In genomic region chr12:92141585-92142244, GRCh38 we compare ENCODE assay signal across 8 cellular contexts. TPM values are rescaled to one million over a fixed set of nuclear protein-coding genes. Genes with fewer than 3 reads are reported as not detected.
DNase-seq lines count a peak whose midpoint lies in the region; ATAC-seq and TF ChIP-seq lines count a peak whose summit lies in the region.

No MANE protein-coding gene starts in this region.

- H3K9me3 Mint-ChIP-seq in activated naive CD8-positive, alpha-beta T cell treated with anti-CD3 and anti-CD28 coated beads, Interleukin-2, amount 10 ng/mL, durations not matched to agents 7 days and 5 days = no peaks in the 10 kb centered on the region

- POLR2A ChIA-PET in activated naive CD8-positive, alpha-beta T cell treated with anti-CD3 and anti-CD28 coated beads, Interleukin-2, amount 10 ng/mL, durations not matched to agents 7 days and 5 days (lab: Charles Lee) = interaction anchor here (0.7 to 7.1 kb wide), 17 partner anchors 8 to 760 kb away, joined by 3 to 311 read pairs (median 4); no protein-coding TSS in a partner anchor

- DNase-seq in left ventricle myocardium inferior (no peak), cardiac septum (ENCODE audit: low spot score) (no peak), right lobe of liver (no peak), upper lobe of right lung (no peak), NCI-H446 treated with DMSO at 0.1 percent for 48 hours (lab: John Stamatoyannopoulos, UW) (no peak)
- DNase-seq in activated naive CD8-positive, alpha-beta T cell treated with anti-CD3 and anti-CD28 coated beads, Interleukin-2, amount 10 ng/mL, durations not matched to agents 7 days and 5 days = no peak

- no peaks in the 10 kb centered on the region for H3K9me3 ChIP-seq in left ventricle myocardium inferior (replicated peaks)
- no peaks in the 10 kb centered on the region for H3K9me3 ChIP-seq in right lobe of liver
- H3K9me3 ChIP-seq in upper lobe of right lung = no peaks in the 10 kb centered on the region

- H3K4me3 ChIP-seq in left ventricle myocardium inferior = peak overlapping the region; percentile 97
- H3K4me3 ChIP-seq in right lobe of liver = peak overlapping the region; percentile 76 to 81 (median 78)
- peak overlapping the region; percentile 73 for H3K4me3 ChIP-seq in upper lobe of right lung

- intact Hi-C loops in left ventricle myocardium inferior (cut with micrococcal nuclease) (loop anchor here (5.0 to 10.0 kb wide), 2 partner anchors 329 to 423 kb away; no protein-coding TSS in a partner anchor), cardiac septum (cut with DNase I) (loop anchor here (5.0 to 10.0 kb wide), 5 partner anchors 139 to 534 kb away; no protein-coding TSS in a partner anchor), right lobe of liver (cut with DNase I) (no loop called here), upper lobe of right lung (cut with DNase I) (no loop called here)

- H3K36me3 ChIP-seq in left ventricle myocardium inferior (peaks cover 37% of the 10 kb centered on the region), right lobe of liver (peaks cover 0 to 20% (median 3%) of the 10 kb centered on the region in 4 donors), upper lobe of right lung (peaks cover 35% of the 10 kb centered on the region)

- H3K27ac ChIP-seq in left ventricle myocardium inferior (replicated peaks) = peak overlapping the region; percentile 98
- peak overlapping the region; percentile 99 to 100 (median 100) for H3K27ac ChIP-seq in right lobe of liver
- H3K27ac ChIP-seq in upper lobe of right lung = peak overlapping the region; percentile 99

- no peak for TF ChIP-seq POLR2A in right lobe of liver (IDR thresholded peaks at IDR 0.05)

- WGBS in right lobe of liver (ENCODE audit: insufficient coverage, low coverage, low lambda C conversion rate, missing lambda C conversion rate) = 5% methylated on average over 5 of the region's 5 CpGs

- peaks cover 38% of the 10 kb centered on the region for H3K4me1 Mint-ChIP-seq in activated naive CD8-positive, alpha-beta T cell treated with anti-CD3 and anti-CD28 coated beads, Interleukin-2, amount 10 ng/mL, durations not matched to agents 7 days and 5 days

- no peaks in the 10 kb centered on the region for H3K27me3 Mint-ChIP-seq in activated naive CD8-positive, alpha-beta T cell treated with anti-CD3 and anti-CD28 coated beads, Interleukin-2, amount 10 ng/mL, durations not matched to agents 7 days and 5 days

- peak overlapping the region; percentile 99 for H3K27ac Mint-ChIP-seq in activated naive CD8-positive, alpha-beta T cell treated with anti-CD3 and anti-CD28 coated beads, Interleukin-2, amount 10 ng/mL, durations not matched to agents 7 days and 5 days

- TF ChIP-seq CTCF in left ventricle myocardium inferior (IDR thresholded peaks at IDR 0.05; ENCODE audit: borderline replicate concordance) = no peak
- no peak for TF ChIP-seq CTCF in right lobe of liver (IDR thresholded peaks at IDR 0.05)
- TF ChIP-seq CTCF in upper lobe of right lung (IDR thresholded peaks at IDR 0.05) = no peak

- H3K36me3 Mint-ChIP-seq in activated naive CD8-positive, alpha-beta T cell treated with anti-CD3 and anti-CD28 coated beads, Interleukin-2, amount 10 ng/mL, durations not matched to agents 7 days and 5 days = peaks cover 71% of the 10 kb centered on the region

- peaks cover 92% of the 10 kb centered on the region for H3K4me1 ChIP-seq in left ventricle myocardium inferior
- peaks cover 0 to 25% (median 0%) of the 10 kb centered on the region in 4 donors for H3K4me1 ChIP-seq in right lobe of liver
- peaks cover 15% of the 10 kb centered on the region for H3K4me1 ChIP-seq in upper lobe of right lung

- H3K4me3 Mint-ChIP-seq in activated naive CD8-positive, alpha-beta T cell treated with anti-CD3 and anti-CD28 coated beads, Interleukin-2, amount 10 ng/mL, durations not matched to agents 7 days and 5 days = peak overlapping the region; percentile 88

- H3K27me3 ChIP-seq in left ventricle myocardium inferior (ENCODE audit: low read depth) = no peaks in the 10 kb centered on the region
- H3K27me3 ChIP-seq in right lobe of liver = no peaks in the 10 kb centered on the region
- H3K27me3 ChIP-seq in upper lobe of right lung = no peaks in the 10 kb centered on the region

- no peak for ATAC-seq in activated naive CD8-positive, alpha-beta T cell treated with anti-CD3 and anti-CD28 coated beads, Interleukin-2, amount 10 ng/mL, durations not matched to agents 7 days and 5 days (ENCODE audit: low read depth)
- no peak for ATAC-seq in right lobe of liver
- no peak for ATAC-seq in upper lobe of right lung
- no peak for ATAC-seq in GM21381 (IDR thresholded peaks at IDR 0.05; ENCODE audit: unreplicated experiment)
- no peak for ATAC-seq in GM18517 (IDR thresholded peaks at IDR 0.05; ENCODE audit: unreplicated experiment)

RNA-seq across cellular contexts. Expression of gene BTG1, which starts 3.9 kb away (rescaled TPM):
- total RNA-seq in left ventricle myocardium inferior (79.4 TPM), cardiac septum (72.8 TPM), right lobe of liver (100 to 1,000 TPM in 1 of 6 experiments, 10 to 100 TPM in 5; 23.4 to 129 (median 52.8) TPM), upper lobe of right lung (163 TPM)
- total RNA-seq in activated naive CD8-positive, alpha-beta T cell treated with anti-CD3 and anti-CD28 coated beads, Interleukin-2, amount 10 ng/mL, durations not matched to agents 7 days and 5 days = 100 to 1,000 TPM; 249 to 255 TPM

Comparison
In these comparisons a context has a peak if more than half of its experiments do, and no peak if none do; other contexts are left out.
1. intact Hi-C loops: an anchor here in left ventricle myocardium inferior (5.0 to 10.0 kb wide) and cardiac septum (5.0 to 10.0 kb wide); none called in right lobe of liver and upper lobe of right lung.